Comparison of ENCODE assay signal across 18 cellular contexts in the genomic region with DNA sequence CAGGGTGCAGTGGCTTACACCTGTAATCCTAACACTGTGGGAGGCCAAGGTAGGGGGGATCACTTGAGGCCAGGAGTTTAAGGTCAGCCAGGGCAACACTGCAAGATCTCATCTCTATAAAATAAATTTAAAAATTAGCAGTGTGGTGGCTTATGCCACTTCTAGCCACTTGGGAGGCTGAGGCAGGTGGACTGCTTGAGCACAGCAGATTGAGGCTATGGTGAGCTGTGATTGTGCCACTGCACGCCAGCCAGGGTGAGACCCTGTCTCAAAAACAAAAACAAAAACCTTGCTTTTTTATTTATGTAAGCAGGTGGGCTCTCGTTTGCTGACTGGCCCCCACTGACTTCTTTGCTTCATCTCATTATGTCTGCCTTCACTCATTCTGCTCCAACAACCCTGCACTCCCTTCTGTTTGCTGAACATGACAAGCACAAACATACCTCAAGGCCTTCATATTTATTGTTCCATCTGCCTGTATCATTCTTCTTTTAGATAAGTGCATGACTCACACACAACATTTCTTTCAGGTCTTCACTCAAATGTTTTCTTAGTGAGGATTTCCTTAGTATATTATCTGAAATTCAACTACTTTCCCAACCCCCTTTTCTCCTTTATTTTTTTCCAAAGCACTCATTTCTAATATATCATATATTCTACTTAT. TPM values are rescaled to one million over a fixed set of nuclear protein-coding genes. Genes with fewer than 3 reads are reported as not detected.
DNase-seq lines count a peak whose midpoint lies in the region; ATAC-seq and TF ChIP-seq lines count a peak whose summit lies in the region.
"Had no signal": no experiment of that assay in that cellular context is flagged by ENCODE, and none has a peak within 500 bp of the region (broad histone marks: within the 10 kb centered on the region; RNA-seq: fewer than 3 reads in every experiment).

No MANE protein-coding gene starts in this region.

- no peak for TF ChIP-seq CTCF in CD8-positive, alpha-beta T cell (IDR thresholded peaks at IDR 0.05)
- TF ChIP-seq CTCF in brain (conservative IDR thresholded peaks at IDR 0.05) (no peak), mucosa of descending colon (IDR thresholded peaks at IDR 0.05) (no peak)

- H2AFZ ChIP-seq in GM23248, result no peak overlapping the region

- POLR2A ChIA-PET in CD8-positive, alpha-beta T cell (lab: Charles Lee), result no interaction called here

- H3K4me3 Mint-ChIP-seq in CD8-positive, alpha-beta T cell, result no peak overlapping the region
- H3K4me3 Mint-ChIP-seq in brain, result no peak overlapping the region
- H3K4me3 Mint-ChIP-seq: neural crest cell had no signal

- no peaks in the 10 kb centered on the region for H3K9me3 Mint-ChIP-seq in CD8-positive, alpha-beta T cell
- no peaks in the 10 kb centered on the region for H3K9me3 Mint-ChIP-seq in brain
- H3K9me3 Mint-ChIP-seq: neural crest cell had no signal

- CTCF ChIA-PET in CD8-positive, alpha-beta T cell (lab: Charles Lee), result no interaction called here

- no peaks in the 10 kb centered on the region for H3K9me2 ChIP-seq in GM23248 (ENCODE audit: insufficient read depth)

- in situ Hi-C loops in GM23248 (cut with MboI), result no loop called here

- H3K4me1 Mint-ChIP-seq in CD8-positive, alpha-beta T cell (ENCODE audit: low read depth), result no peaks in the 10 kb centered on the region
- no peaks in the 10 kb centered on the region for H3K4me1 Mint-ChIP-seq in brain
- H3K4me1 Mint-ChIP-seq: neural crest cell had no signal

- H3K36me3 ChIP-seq in CD8-positive, alpha-beta T cell (ENCODE audit: insufficient read depth, low read length), result peaks cover 40% of the 10 kb centered on the region
- peaks cover 57% of the 10 kb centered on the region for H3K36me3 ChIP-seq in GM23248 (ENCODE audit: low read depth)
- H3K36me3 ChIP-seq in mucosa of descending colon (ENCODE audit: low read depth), result peaks cover 6% of the 10 kb centered on the region

- H3K79me2 ChIP-seq in GM23248 (ENCODE audit: insufficient read depth), result no peaks in the 10 kb centered on the region

- H3K27ac ChIP-seq in CD8-positive, alpha-beta T cell (ENCODE audit: low read depth, low read length), result no peak overlapping the region
- no peak overlapping the region for H3K27ac ChIP-seq in GM23248
- H3K27ac ChIP-seq: RWPE1, thoracic aorta had no signal

- no peak overlapping the region for H3K9ac ChIP-seq in GM23248

- no peak for ATAC-seq in CD8-positive, alpha-beta T cell
- peak; percentile 71 for ATAC-seq in mucosa of descending colon
- no peak for ATAC-seq in GM18861 (IDR thresholded peaks at IDR 0.05; ENCODE audit: unreplicated experiment)
- no peak for ATAC-seq in HG03039 (IDR thresholded peaks at IDR 0.05; ENCODE audit: unreplicated experiment)
- ATAC-seq: activated CD4-positive, CD25-positive, alpha-beta regulatory T cell treated with anti-CD3 and anti-CD28 coated beads, Interleukin-2, amount 50 U/mL, for 24 hours; right cardiac atrium had no signal

- H3K27ac Mint-ChIP-seq in CD8-positive, alpha-beta T cell, result peak overlapping the region; percentile 57
- peak overlapping the region in 3 of 5 experiments; percentile 3 to 22 (median 12) for H3K27ac Mint-ChIP-seq in brain

- no peak for DNase-seq in CD8-positive, alpha-beta T cell
- DNase-seq in GM23248 (peak; percentile 4), mucosa of descending colon (no peak), hypothalamus (lab: John Stamatoyannopoulos, UW) (no peak)
- DNase-seq: activated naive CD4-positive, alpha-beta T cell treated with Interleukin-2 at 50 U/mL for 16 hours; caudate nucleus; GOT3; mesendoderm; MM.1S; right cardiac atrium; T-helper 1 cell had no signal

- peaks cover 87% of the 10 kb centered on the region for H3K36me3 Mint-ChIP-seq in CD8-positive, alpha-beta T cell
- H3K36me3 Mint-ChIP-seq in brain, result peaks cover 79% of the 10 kb centered on the region

- no peaks in the 10 kb centered on the region for H3K4me1 ChIP-seq in CD8-positive, alpha-beta T cell (ENCODE audit: insufficient read depth, low read length)
- peaks cover 30% of the 10 kb centered on the region for H3K4me1 ChIP-seq in GM23248 (ENCODE audit: insufficient read depth)
- peaks cover 15% of the 10 kb centered on the region for H3K4me1 ChIP-seq in mucosa of descending colon (ENCODE audit: low read depth)

- no peak overlapping the region for H3K4me3 ChIP-seq in CD8-positive, alpha-beta T cell (ENCODE audit: low read depth, low read length)
- H3K4me3 ChIP-seq in GM23248, result no peak overlapping the region
- no peak overlapping the region for H3K4me3 ChIP-seq in mucosa of descending colon
- H3K4me3 ChIP-seq: thoracic aorta had no signal

- H3F3A ChIP-seq in GM23248 (ENCODE audit: insufficient read depth), result peaks cover 25% of the 10 kb centered on the region

- intact Hi-C loops in CD8-positive, alpha-beta T cell (cut with DNase I, micrococcal nuclease), result no loop called here
- intact Hi-C loops in mucosa of descending colon (cut with DNase I, micrococcal nuclease), result no loop called here

- 95 to 100% methylated on average over 2 of the region's 2 CpGs for WGBS in GM23248 (ENCODE audit: low coverage in 1 of 2, low lambda C conversion rate in 2 of 2, missing lambda C conversion rate in 2 of 2), 2 experiments

- no peaks in the 10 kb centered on the region for H3K27me3 Mint-ChIP-seq in CD8-positive, alpha-beta T cell (ENCODE audit: low read depth)
- H3K27me3 Mint-ChIP-seq in brain, result no peaks in the 10 kb centered on the region

- no peaks in the 10 kb centered on the region for H3K27me3 ChIP-seq in CD8-positive, alpha-beta T cell (ENCODE audit: insufficient read depth, low read length)
- H3K27me3 ChIP-seq in GM23248 (replicated peaks; ENCODE audit: insufficient read depth), result no peaks in the 10 kb centered on the region

- H3K4me2 ChIP-seq in GM23248 (ENCODE audit: unreplicated experiment), result no peak overlapping the region

- no peaks in the 10 kb centered on the region for H4K20me1 ChIP-seq in GM23248 (ENCODE audit: insufficient read depth)

- no peaks in the 10 kb centered on the region for H3K9me3 ChIP-seq in CD8-positive, alpha-beta T cell (ENCODE audit: low read length)
- H3K9me3 ChIP-seq in GM23248 (ENCODE audit: low read depth) (no peaks in the 10 kb centered on the region), mucosa of descending colon (no peaks in the 10 kb centered on the region)
- H3K9me3 ChIP-seq: thoracic aorta had no signal

RNA-seq across cellular contexts. Expression of a gene that starts 32.4 kb away (rescaled TPM):
- 10 to 100 TPM; 84.6 to 87.5 TPM for total RNA-seq in CD8-positive, alpha-beta T cell
- total RNA-seq in GM23248 (2014; rRNA removed; shearing (Covaris generic)), result 101 and 123 TPM in 2 replicates
- polyA plus RNA-seq in GM23248 (2016; fragmentation: Nextera tagmentation; extraction: Ambion mirVana), result 97.3 and 97.4 TPM in 2 replicates
- 102 TPM for polyA plus RNA-seq in brain (ENCODE audit: insufficient read depth, low read depth, low replicate concordance)
- total RNA-seq in mucosa of descending colon, result 10 to 100 TPM; 61.2 to 82.4 (median 78.9) TPM
